In genomic region chr21:28833609-28834008, GRCh38 we compare ENCODE assay signal across 14 cellular contexts.
DNase-seq lines count a peak whose midpoint lies in the region; ATAC-seq and TF ChIP-seq lines count a peak whose summit lies in the region.
"Had no signal": no experiment of that assay in that cellular context is flagged by ENCODE, and none has a peak within 500 bp of the region (broad histone marks: within the 10 kb centered on the region; RNA-seq: fewer than 3 reads in every experiment).

No MANE protein-coding gene starts in this region.

- H3K4me1 ChIP-seq in endodermal cell (ENCODE audit: control insufficient read depth, insufficient read depth, low read length) (peaks cover 5% of the 10 kb centered on the region), gastroesophageal sphincter (peaks cover 0 to 7% (median 0%) of the 10 kb centered on the region in 3 donors)

- H3K36me3 ChIP-seq in endodermal cell (ENCODE audit: control insufficient read depth, insufficient read depth, low read length) (no peaks in the 10 kb centered on the region), gastroesophageal sphincter (no peaks in the 10 kb centered on the region)

- POLR2A ChIA-PET in activated naive CD8-positive, alpha-beta T cell treated with anti-CD3 and anti-CD28 coated beads, Interleukin-2, amount 10 ng/mL, durations not matched to agents 7 days and 5 days (lab: Charles Lee): interaction anchor here (0.9 to 1.0 kb wide), 2 partner anchors 51 kb away, joined by 3 read pairs; a partner anchor contains a TSS

- WGBS in endodermal cell (ENCODE audit: insufficient coverage in 1 of 2, insufficient read length in 1 of 2), 2 experiments: 94 to 97% methylated on average over 3 of the region's 3 CpGs
- WGBS in gastroesophageal sphincter (ENCODE audit: low coverage in 1 of 2), 2 donors: 93 to 96% methylated on average over 3 of the region's 3 CpGs

- H3K27me3 Mint-ChIP-seq in activated naive CD8-positive, alpha-beta T cell treated with anti-CD3 and anti-CD28 coated beads, Interleukin-2, amount 10 ng/mL, durations not matched to agents 7 days and 5 days: no peaks in the 10 kb centered on the region
- no peaks in the 10 kb centered on the region for H3K27me3 Mint-ChIP-seq in activated naive CD8-positive, alpha-beta T cell treated with anti-CD3 and anti-CD28 coated beads, Interleukin-2, amount 50 U/mL, for 24 hours
- no peaks in the 10 kb centered on the region for H3K27me3 Mint-ChIP-seq in T-helper 17 cell
- H3K27me3 Mint-ChIP-seq in endodermal cell (ENCODE audit: insufficient read depth): no peaks in the 10 kb centered on the region

- TF ChIP-seq CTCF in endodermal cell (conservative IDR thresholded peaks at IDR 0.05) (no peak), gastroesophageal sphincter (IDR thresholded peaks at IDR 0.05) (no peak)

- H3K9me3 ChIP-seq in T-helper 17 cell (ENCODE audit: control insufficient read depth, low read length, poor library complexity, severe bottlenecking) (no peaks in the 10 kb centered on the region), endodermal cell (ENCODE audit: control insufficient read depth, low read length) (no peaks in the 10 kb centered on the region), gastroesophageal sphincter (no peaks in the 10 kb centered on the region)

- no peak for DNase-seq in activated naive CD8-positive, alpha-beta T cell treated with anti-CD3 and anti-CD28 coated beads, Interleukin-2, amount 10 ng/mL, durations not matched to agents 7 days and 5 days
- no peak for DNase-seq in activated naive CD8-positive, alpha-beta T cell treated with anti-CD3 and anti-CD28 coated beads, Interleukin-2, amount 50 U/mL, for 24 hours
- DNase-seq in T-helper 17 cell (no peak), endodermal cell (no peak), midbrain (lab: John Stamatoyannopoulos, UW) (no peak)
- DNase-seq: KG1; NCI-H1436; NCI-H2029 treated with DMSO at 0.1 percent for 48 hours; NCI-H2171 treated with DMSO at 0.1 percent for 48 hours; NCI-H446 treated with DMSO at 0.1 percent for 48 hours; NK-92 treated with Interleukin-12 subunit alpha and Interleukin-12 subunit beta, amount 100 ng/mL, for 24 hours; SHP77 had no signal

- H3K9ac ChIP-seq in endodermal cell (ENCODE audit: extremely low read depth, low read length, poor library complexity, severe bottlenecking): no peak overlapping the region

- H3K4me3 Mint-ChIP-seq in activated naive CD8-positive, alpha-beta T cell treated with anti-CD3 and anti-CD28 coated beads, Interleukin-2, amount 10 ng/mL, durations not matched to agents 7 days and 5 days: peak overlapping the region; percentile 78
- no peak overlapping the region for H3K4me3 Mint-ChIP-seq in activated naive CD8-positive, alpha-beta T cell treated with anti-CD3 and anti-CD28 coated beads, Interleukin-2, amount 50 U/mL, for 24 hours
- H3K4me3 Mint-ChIP-seq in T-helper 17 cell (no peak overlapping the region), endodermal cell (no peak overlapping the region)

- H3K4me3 ChIP-seq in endodermal cell (ENCODE audit: low read length) (no peak overlapping the region), gastroesophageal sphincter (no peak overlapping the region)

- peak overlapping the region; percentile 85 for H3K27ac Mint-ChIP-seq in activated naive CD8-positive, alpha-beta T cell treated with anti-CD3 and anti-CD28 coated beads, Interleukin-2, amount 10 ng/mL, durations not matched to agents 7 days and 5 days
- no peak overlapping the region for H3K27ac Mint-ChIP-seq in activated naive CD8-positive, alpha-beta T cell treated with anti-CD3 and anti-CD28 coated beads, Interleukin-2, amount 50 U/mL, for 24 hours
- H3K27ac Mint-ChIP-seq in T-helper 17 cell (peak overlapping the region; percentile 83), endodermal cell (peak overlapping the region; percentile 97)

- peaks cover 23% of the 10 kb centered on the region for H3K36me3 Mint-ChIP-seq in activated naive CD8-positive, alpha-beta T cell treated with anti-CD3 and anti-CD28 coated beads, Interleukin-2, amount 10 ng/mL, durations not matched to agents 7 days and 5 days
- H3K36me3 Mint-ChIP-seq in activated naive CD8-positive, alpha-beta T cell treated with anti-CD3 and anti-CD28 coated beads, Interleukin-2, amount 50 U/mL, for 24 hours (ENCODE audit: low read depth): peaks cover 1% of the 10 kb centered on the region
- H3K36me3 Mint-ChIP-seq in T-helper 17 cell (ENCODE audit: low read depth): peaks cover 4% of the 10 kb centered on the region
- peaks cover 2% of the 10 kb centered on the region for H3K36me3 Mint-ChIP-seq in endodermal cell (ENCODE audit: low read depth)

- H3K4me1 Mint-ChIP-seq in activated naive CD8-positive, alpha-beta T cell treated with anti-CD3 and anti-CD28 coated beads, Interleukin-2, amount 10 ng/mL, durations not matched to agents 7 days and 5 days: peaks cover 67% of the 10 kb centered on the region
- peaks cover 69% of the 10 kb centered on the region for H3K4me1 Mint-ChIP-seq in activated naive CD8-positive, alpha-beta T cell treated with anti-CD3 and anti-CD28 coated beads, Interleukin-2, amount 50 U/mL, for 24 hours
- H3K4me1 Mint-ChIP-seq in T-helper 17 cell (peaks cover 53% of the 10 kb centered on the region), endodermal cell (peaks cover 34% of the 10 kb centered on the region)

- TF ChIP-seq POLR2A in gastroesophageal sphincter (IDR thresholded peaks at IDR 0.05): no peak

- TF ChIP-seq EP300 in gastroesophageal sphincter (IDR thresholded peaks at IDR 0.05): no peak

- H3K27ac ChIP-seq in endodermal cell (ENCODE audit: low read depth, low read length) (no peak overlapping the region), gastroesophageal sphincter (no peak overlapping the region)

- H3K27me3 ChIP-seq in endodermal cell (ENCODE audit: control insufficient read depth, insufficient read depth, low read length, poor library complexity, severe bottlenecking): no peaks in the 10 kb centered on the region
- H3K27me3 ChIP-seq in gastroesophageal sphincter: no peaks in the 10 kb centered on the region

- H3K9me3 Mint-ChIP-seq in activated naive CD8-positive, alpha-beta T cell treated with anti-CD3 and anti-CD28 coated beads, Interleukin-2, amount 10 ng/mL, durations not matched to agents 7 days and 5 days: peaks cover 5% of the 10 kb centered on the region
- no peaks in the 10 kb centered on the region for H3K9me3 Mint-ChIP-seq in activated naive CD8-positive, alpha-beta T cell treated with anti-CD3 and anti-CD28 coated beads, Interleukin-2, amount 50 U/mL, for 24 hours
- peaks cover 19% of the 10 kb centered on the region for H3K9me3 Mint-ChIP-seq in endodermal cell

- ATAC-seq in activated naive CD8-positive, alpha-beta T cell treated with anti-CD3 and anti-CD28 coated beads, Interleukin-2, amount 10 ng/mL, durations not matched to agents 7 days and 5 days (ENCODE audit: low read depth): no peak
- no peak for ATAC-seq in activated naive CD8-positive, alpha-beta T cell treated with anti-CD3 and anti-CD28 coated beads, Interleukin-2, amount 50 U/mL, for 24 hours
- ATAC-seq in T-helper 17 cell (no peak), gastroesophageal sphincter (no peak), GM18868 (IDR thresholded peaks at IDR 0.05; ENCODE audit: unreplicated experiment) (no peak)
